16 cellular contexts compared by ENCODE assay signal in the genomic region with DNA sequence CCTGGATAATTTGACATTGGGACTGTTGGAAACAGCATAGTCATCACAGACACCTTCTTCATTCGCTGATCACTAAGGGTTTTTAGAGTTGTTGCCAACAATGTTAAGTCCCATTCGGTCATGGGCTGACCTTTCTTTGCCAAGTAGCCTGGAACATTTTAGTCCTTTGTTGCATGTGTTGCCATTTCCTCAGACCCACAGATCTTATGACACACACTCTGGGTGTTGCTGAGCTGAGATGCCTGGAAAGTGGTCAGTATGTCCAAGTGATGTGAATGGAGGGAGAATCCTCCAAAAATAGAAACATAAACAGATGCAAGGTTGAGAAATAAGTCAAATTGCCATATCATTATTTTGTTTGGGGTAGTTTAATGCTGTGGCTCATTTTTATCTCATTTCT.
DNase-seq lines count a peak whose midpoint lies in the region; ATAC-seq, FAIRE-seq and TF ChIP-seq lines count a peak whose summit lies in the region.
"Had no signal": no experiment of that assay in that cellular context is flagged by ENCODE, and none has a peak within 500 bp of the region (broad histone marks: within the 10 kb centered on the region; RNA-seq: fewer than 3 reads in every experiment).

No MANE protein-coding gene starts in this region.

- H3K4me1 Mint-ChIP-seq in astrocyte (ENCODE audit: low read depth, unreplicated experiment): no peaks in the 10 kb centered on the region
- no peaks in the 10 kb centered on the region for H3K4me1 Mint-ChIP-seq in activated CD8-positive, alpha-beta memory T cell treated with anti-CD3 and anti-CD28 coated beads, Interleukin-2, amount 10 ng/mL, durations not matched to agents 7 days and 5 days
- no peaks in the 10 kb centered on the region for H3K4me1 Mint-ChIP-seq in CD4-positive, alpha-beta memory T cell
- H3K4me1 Mint-ChIP-seq: CD8-positive, alpha-beta memory T cell had no signal

- no peak overlapping the region for H3K4me3 Mint-ChIP-seq in astrocyte (ENCODE audit: unreplicated experiment)
- no peak overlapping the region for H3K4me3 Mint-ChIP-seq in activated CD8-positive, alpha-beta memory T cell treated with anti-CD3 and anti-CD28 coated beads, Interleukin-2, amount 10 ng/mL, durations not matched to agents 7 days and 5 days
- H3K4me3 Mint-ChIP-seq in CD4-positive, alpha-beta memory T cell: no peak overlapping the region
- H3K4me3 Mint-ChIP-seq: activated CD4-positive, alpha-beta memory T cell treated with anti-CD3 and anti-CD28 coated beads for 36 hours; activated T-helper 1 cell treated with anti-CD3 and anti-CD28 coated beads, Interleukin-12 subunit alpha, Interleukin-12 subunit beta, Interleukin-2, Interleukin-4 antibody, amounts not matched to agents 30 ng/mL and 10 ng/mL and 1 ng/mL, durations not matched to agents 14 hours and 24 hours and 36 hours; CD8-positive, alpha-beta memory T cell; H9; natural killer cell treated with Interleukin-12 subunit alpha and Interleukin-12 subunit beta and Interleukin-15 and Interleukin-18, amount 100 ng/mL, for 72 hours had no signal

- H3K79me2 ChIP-seq in astrocyte (ENCODE audit: insufficient read depth, low read length): no peaks in the 10 kb centered on the region

- DNase-seq in BJ (ENCODE audit: low read depth) (peak; percentile 35), astrocyte (ENCODE audit: low read depth) (peak; percentile 6), Right ventricle myocardium superior (no peak), omental fat pad (ENCODE audit: low spot score) (no peak), GM19240 (ENCODE audit: insufficient read length, low spot score) (no peak), testis (no peak)
- no peak for DNase-seq in activated CD8-positive, alpha-beta memory T cell treated with anti-CD3 and anti-CD28 coated beads, Interleukin-2, amount 10 ng/mL, durations not matched to agents 7 days and 5 days
- no peak for DNase-seq in CD4-positive, alpha-beta memory T cell
- DNase-seq: activated CD4-positive, alpha-beta memory T cell treated with anti-CD3 and anti-CD28 coated beads for 36 hours; amniotic stem cell; CD8-positive, alpha-beta memory T cell; H9; MG63; NCI-H187 had no signal

- H3K27me3 ChIP-seq in BJ (ENCODE audit: control insufficient read depth, insufficient read depth, low read length) (no peaks in the 10 kb centered on the region), astrocyte (ENCODE audit: insufficient read depth, low read length) (no peaks in the 10 kb centered on the region), testis (no peaks in the 10 kb centered on the region)
- H3K27me3 ChIP-seq in CD4-positive, alpha-beta memory T cell (ENCODE audit: insufficient read depth, low read length): no peaks in the 10 kb centered on the region
- H3K27me3 ChIP-seq: MG63 had no signal

- TF ChIP-seq CTCF in BJ (IDR thresholded peaks at IDR 0.05; ENCODE audit: insufficient read depth, low read depth, low read length): no peak
- no peak for TF ChIP-seq CTCF in astrocyte (IDR thresholded peaks at IDR 0.05; ENCODE audit: insufficient read depth, low read depth, low read length)
- no peak for TF ChIP-seq CTCF in omental fat pad (IDR thresholded peaks at IDR 0.05)
- TF ChIP-seq CTCF in testis (IDR thresholded peaks at IDR 0.05): no peak

- H3K9me3 Mint-ChIP-seq in astrocyte (ENCODE audit: unreplicated experiment): no peaks in the 10 kb centered on the region
- no peaks in the 10 kb centered on the region for H3K9me3 Mint-ChIP-seq in activated CD8-positive, alpha-beta memory T cell treated with anti-CD3 and anti-CD28 coated beads, Interleukin-2, amount 10 ng/mL, durations not matched to agents 7 days and 5 days (ENCODE audit: low read depth)
- H3K9me3 Mint-ChIP-seq in CD4-positive, alpha-beta memory T cell: peaks cover 0 to 2% (median 0%) of the 10 kb centered on the region in 8 donors
- H3K9me3 Mint-ChIP-seq: activated CD4-positive, alpha-beta memory T cell treated with anti-CD3 and anti-CD28 coated beads for 36 hours; activated T-helper 1 cell treated with anti-CD3 and anti-CD28 coated beads, Interleukin-12 subunit alpha, Interleukin-12 subunit beta, Interleukin-2, Interleukin-4 antibody, amounts not matched to agents 30 ng/mL and 10 ng/mL and 1 ng/mL, durations not matched to agents 14 hours and 24 hours and 36 hours; CD8-positive, alpha-beta memory T cell; H9; natural killer cell treated with Interleukin-12 subunit alpha and Interleukin-12 subunit beta and Interleukin-15 and Interleukin-18, amount 100 ng/mL, for 72 hours had no signal

- H3K36me3 ChIP-seq in BJ (ENCODE audit: control insufficient read depth, insufficient read depth, low read length) (no peaks in the 10 kb centered on the region), astrocyte (ENCODE audit: insufficient read depth, low read length) (no peaks in the 10 kb centered on the region), testis (ENCODE audit: low read depth, missing control alignments) (no peaks in the 10 kb centered on the region)
- H3K36me3 ChIP-seq in CD4-positive, alpha-beta memory T cell (ENCODE audit: insufficient read depth, low read length): no peaks in the 10 kb centered on the region
- H3K36me3 ChIP-seq: MG63 had no signal

- WGBS in testis, 2 donors: 46 to 50% methylated on average over 2 of the region's 2 CpGs

- CTCF ChIA-PET in BJ (lab: Yijun Ruan, JAX): no interaction called here
- CTCF ChIA-PET in activated CD8-positive, alpha-beta memory T cell treated with anti-CD3 and anti-CD28 coated beads, Interleukin-2, amount 10 ng/mL, durations not matched to agents 7 days and 5 days (lab: Charles Lee): no interaction called here
- CTCF ChIA-PET in CD4-positive, alpha-beta memory T cell (lab: Charles Lee; ENCODE audit: partially characterized antibody): no interaction called here

- TF ChIP-seq POLR2A in testis (IDR thresholded peaks at IDR 0.05): no peak

- no peaks in the 10 kb centered on the region for H3K4me1 ChIP-seq in astrocyte (ENCODE audit: insufficient read depth, low read length)
- no peaks in the 10 kb centered on the region for H3K4me1 ChIP-seq in testis
- H3K4me1 ChIP-seq in CD4-positive, alpha-beta memory T cell (ENCODE audit: insufficient read depth, low read length): no peaks in the 10 kb centered on the region

- no peak overlapping the region for H2AFZ ChIP-seq in astrocyte (ENCODE audit: low read depth, low read length)

- no peaks in the 10 kb centered on the region for H4K20me1 ChIP-seq in astrocyte (ENCODE audit: insufficient read depth, low read length)

- H3K9me3 ChIP-seq in astrocyte (ENCODE audit: insufficient read depth, low read depth, low read length) (no peaks in the 10 kb centered on the region), testis (no peaks in the 10 kb centered on the region)
- H3K9me3 ChIP-seq in CD4-positive, alpha-beta memory T cell (ENCODE audit: control insufficient read depth in 1 of 2, low read length in 2 of 2): no peaks in the 10 kb centered on the region
- H3K9me3 ChIP-seq: MG63 had no signal

- FAIRE-seq in astrocyte (lab: Jason Lieb, UNC): no peak

- no peak overlapping the region for H3K9ac ChIP-seq in astrocyte (ENCODE audit: low read length)

- no peak overlapping the region for H3K4me3 ChIP-seq in BJ (ENCODE audit: low read depth, low read length)
- no peak overlapping the region for H3K4me3 ChIP-seq in astrocyte (ENCODE audit: insufficient read depth, low read depth, low read length)
- H3K4me3 ChIP-seq in testis: no peak overlapping the region
- no peak overlapping the region for H3K4me3 ChIP-seq in CD4-positive, alpha-beta memory T cell (ENCODE audit: low read length in 2 of 2)
- H3K4me3 ChIP-seq: MG63 had no signal

- H3K4me2 ChIP-seq in astrocyte (ENCODE audit: low read length): no peak overlapping the region

- H3K27ac Mint-ChIP-seq in astrocyte (ENCODE audit: unreplicated experiment): no peak overlapping the region
- H3K27ac Mint-ChIP-seq in activated CD8-positive, alpha-beta memory T cell treated with anti-CD3 and anti-CD28 coated beads, Interleukin-2, amount 10 ng/mL, durations not matched to agents 7 days and 5 days: no peak overlapping the region
- no peak overlapping the region for H3K27ac Mint-ChIP-seq in CD4-positive, alpha-beta memory T cell
- H3K27ac Mint-ChIP-seq: activated CD4-positive, alpha-beta memory T cell treated with anti-CD3 and anti-CD28 coated beads for 36 hours; activated T-helper 1 cell treated with anti-CD3 and anti-CD28 coated beads, Interleukin-12 subunit alpha, Interleukin-12 subunit beta, Interleukin-2, Interleukin-4 antibody, amounts not matched to agents 30 ng/mL and 10 ng/mL and 1 ng/mL, durations not matched to agents 14 hours and 24 hours and 36 hours; CD8-positive, alpha-beta memory T cell; H9; natural killer cell treated with Interleukin-12 subunit alpha and Interleukin-12 subunit beta and Interleukin-15 and Interleukin-18, amount 100 ng/mL, for 72 hours had no signal

- POLR2A ChIA-PET in BJ (lab: Charles Lee): no interaction called here
- POLR2A ChIA-PET in CD4-positive, alpha-beta memory T cell (lab: Charles Lee; ENCODE audit: partially characterized antibody): no interaction called here

- ATAC-seq in Right ventricle myocardium superior (ENCODE audit: poor library complexity): peak; percentile 97
- peak; percentile 83 for ATAC-seq in omental fat pad (ENCODE audit: low FRiP score)
- ATAC-seq in activated CD8-positive, alpha-beta memory T cell treated with anti-CD3 and anti-CD28 coated beads, Interleukin-2, amount 10 ng/mL, durations not matched to agents 7 days and 5 days: no peak
- ATAC-seq: natural killer cell treated with Interleukin-12 subunit alpha and Interleukin-12 subunit beta and Interleukin-15 and Interleukin-18, amount 100 ng/mL, for 72 hours had no signal

- no peaks in the 10 kb centered on the region for H3K36me3 Mint-ChIP-seq in astrocyte (ENCODE audit: low read depth, unreplicated experiment)
- no peaks in the 10 kb centered on the region for H3K36me3 Mint-ChIP-seq in activated CD8-positive, alpha-beta memory T cell treated with anti-CD3 and anti-CD28 coated beads, Interleukin-2, amount 10 ng/mL, durations not matched to agents 7 days and 5 days
- H3K36me3 Mint-ChIP-seq in CD4-positive, alpha-beta memory T cell: no peaks in the 10 kb centered on the region
- H3K36me3 Mint-ChIP-seq: activated CD4-positive, alpha-beta memory T cell treated with anti-CD3 and anti-CD28 coated beads for 36 hours; CD8-positive, alpha-beta memory T cell; natural killer cell treated with Interleukin-12 subunit alpha and Interleukin-12 subunit beta and Interleukin-15 and Interleukin-18, amount 100 ng/mL, for 72 hours had no signal

- peaks cover 2% of the 10 kb centered on the region for H3K27me3 Mint-ChIP-seq in astrocyte (ENCODE audit: low read depth, unreplicated experiment)
- H3K27me3 Mint-ChIP-seq in activated CD8-positive, alpha-beta memory T cell treated with anti-CD3 and anti-CD28 coated beads, Interleukin-2, amount 10 ng/mL, durations not matched to agents 7 days and 5 days: peaks cover 13% of the 10 kb centered on the region
- H3K27me3 Mint-ChIP-seq in CD4-positive, alpha-beta memory T cell: peaks cover 1 to 4% of the 10 kb centered on the region in 2 donors
- H3K27me3 Mint-ChIP-seq: activated CD4-positive, alpha-beta memory T cell treated with anti-CD3 and anti-CD28 coated beads for 36 hours had no signal

- intact Hi-C loops in Right ventricle myocardium superior (cut with DNase I): no loop called here
- intact Hi-C loops in testis (cut with DNase I; ENCODE audit: low total_unique reads): no loop called here
- intact Hi-C loops in CD4-positive, alpha-beta memory T cell (cut with micrococcal nuclease): no loop called here

- H3K27ac ChIP-seq in astrocyte (ENCODE audit: low read depth, low read length) (no peak overlapping the region), testis (no peak overlapping the region)
- H3K27ac ChIP-seq in CD4-positive, alpha-beta memory T cell (ENCODE audit: low read depth, low read length): no peak overlapping the region

Comparison
In these comparisons a context has a peak if more than half of its experiments do, and no peak if none do; other contexts are left out.
1. DNase-seq: peak in BJ (single experiment) and astrocyte (single experiment); none in Right ventricle myocardium superior (single experiment), omental fat pad (single experiment), GM19240 (single experiment), testis (single experiment), activated CD8-positive, alpha-beta memory T cell treated with anti-CD3 and anti-CD28 coated beads, Interleukin-2, amount 10 ng/mL, durations not matched to agents 7 days and 5 days (single experiment) and CD4-positive, alpha-beta memory T cell (0 of 5).